2 cellular contexts compared by ENCODE assay signal in the genomic region with DNA sequence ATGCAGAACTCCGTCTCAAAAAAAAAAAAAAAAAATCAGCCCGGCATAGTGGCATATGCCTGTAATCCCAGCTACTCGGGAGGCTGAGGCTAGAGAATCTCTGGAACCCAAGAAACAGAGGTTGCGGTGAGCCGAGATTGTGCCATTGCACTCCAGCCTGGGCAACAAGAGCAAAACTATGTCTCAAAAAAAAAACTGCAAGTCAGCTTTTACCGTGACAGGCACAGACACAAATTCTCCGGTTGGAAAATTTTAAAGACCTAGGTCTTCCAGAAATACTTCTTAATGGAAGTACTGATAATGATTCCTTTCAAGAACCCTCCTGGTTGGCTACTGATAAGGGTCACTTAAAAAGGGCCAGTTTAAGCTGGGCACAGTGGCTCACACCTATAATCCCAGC.
TF ChIP-seq lines count a peak whose summit lies in the region.

No MANE protein-coding gene starts in this region.

TF ChIP-seq in HepG2, 621 proteins besides CTCF, POLR2A, EP300 and RAD21:
- peak; percentile 70 for TF ChIP-seq MAFF (IDR thresholded peaks at IDR 0.05; ENCODE audit: low read depth, low read length)
- no peak for TF ChIP-seq POLR2AphosphoS5 (IDR thresholded peaks at IDR 0.05; ENCODE audit: low read depth, low read length)
- peak; percentile 63 to 77 for TF ChIP-seq MAFK (conservative IDR thresholded peaks at IDR 0.05 in 1 of 2, IDR thresholded peaks at IDR 0.05 in 1 of 2; ENCODE audit: low read length in 2 of 2)
- TF ChIP-seq CEBPG (CRISPR knock-in tag; IDR thresholded peaks at IDR 0.05) = no peak
- TF ChIP-seq ZNF629 (CRISPR knock-in tag; conservative IDR thresholded peaks at IDR 0.05) = no peak

TF ChIP-seq in GM12891, 5 proteins besides CTCF, POLR2A, EP300 and RAD21:
- TF ChIP-seq TAF1 (IDR thresholded peaks at IDR 0.05; ENCODE audit: low read depth, low read length) (no peak), POU2F2 (IDR thresholded peaks at IDR 0.05; ENCODE audit: low read depth, low read length) (no peak), POLR2AphosphoS5 (IDR thresholded peaks at IDR 0.05; ENCODE audit: low read depth, low read length) (no peak), SPI1 (IDR thresholded peaks at IDR 0.05; ENCODE audit: low read depth, low read length) (no peak), PAX5 (IDR thresholded peaks at IDR 0.05; ENCODE audit: insufficient read depth, low read length, severe bottlenecking) (no peak)
